ENCODE assay signal across 14 cellular contexts in the genomic region with DNA sequence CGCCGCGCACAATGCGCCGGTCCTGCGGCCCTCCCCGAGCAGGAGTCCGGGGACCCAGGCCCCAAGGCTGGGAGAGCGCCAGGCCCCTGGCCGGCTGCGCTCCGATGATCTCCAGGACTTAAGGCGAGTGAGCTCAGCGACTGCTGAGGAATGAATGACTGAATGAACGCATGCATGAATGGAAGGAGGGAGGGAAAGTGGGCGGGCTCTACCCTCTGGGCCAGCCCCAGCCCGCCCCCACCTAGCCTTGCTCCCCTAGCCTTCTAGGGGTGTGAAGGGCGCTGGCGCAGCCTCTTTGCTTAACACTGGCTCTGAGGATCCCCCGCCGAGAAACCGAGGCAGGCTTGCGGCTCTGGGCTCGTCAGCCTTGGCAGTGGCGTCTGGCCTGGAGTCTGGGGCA. TPM values are rescaled to one million over a fixed set of nuclear protein-coding genes. Genes with fewer than 3 reads are reported as not detected.
DNase-seq lines count a peak whose midpoint lies in the region; ATAC-seq and TF ChIP-seq lines count a peak whose summit lies in the region.
"Not testable (repeated sequence)": the region's sequence is repeated elsewhere in the genome, so short reads cannot be mapped to it uniquely, and the experiment has no call there.
"Had no signal": no experiment of that assay in that cellular context is flagged by ENCODE, and none has a peak within 500 bp of the region (broad histone marks: within the 10 kb centered on the region; RNA-seq: fewer than 3 reads in every experiment).

No MANE protein-coding gene starts in this region.

- not testable (repeated sequence) for DNase-seq in T-helper 17 cell; body of pancreas; left lung; stimulated activated naive CD8-positive, alpha-beta T cell treated with anti-CD3 and anti-CD28 coated beads, Interleukin-15, Interleukin-2, amounts not matched to agents 100 U/mL and 50 U/mL, for 24 hours

- intact Hi-C loops in body of pancreas (cut with DNase I); left lung (cut with DNase I): not testable (repeated sequence)

- not testable (repeated sequence) for TF ChIP-seq POLR2A in body of pancreas (IDR thresholded peaks at IDR 0.05)

- not testable (repeated sequence) for H3K27me3 Mint-ChIP-seq in T-helper 17 cell

- not testable (repeated sequence) for H3K4me1 ChIP-seq in body of pancreas, left lung

- not testable (repeated sequence) for H3K27ac Mint-ChIP-seq in T-helper 17 cell

- H3K36me3 Mint-ChIP-seq in T-helper 17 cell (ENCODE audit: low read depth) = not testable (repeated sequence)

- H3K9me3 ChIP-seq in T-helper 17 cell (ENCODE audit: control insufficient read depth, low read length, poor library complexity, severe bottlenecking); body of pancreas; left lung: not testable (repeated sequence)

- ATAC-seq in GM18858 (IDR thresholded peaks at IDR 0.05; ENCODE audit: unreplicated experiment) (peak; percentile 12), GM19463 (IDR thresholded peaks at IDR 0.05; ENCODE audit: unreplicated experiment) (peak; percentile 43), HG02588 (IDR thresholded peaks at IDR 0.05; ENCODE audit: unreplicated experiment) (peak; percentile 36), HG03108 (IDR thresholded peaks at IDR 0.05; ENCODE audit: unreplicated experiment) (peak; percentile 28), T-helper 17 cell (peak; percentile 51), body of pancreas (peak; percentile 15), left lung (peak; percentile 57)
- ATAC-seq in stimulated activated naive CD8-positive, alpha-beta T cell treated with anti-CD3 and anti-CD28 coated beads, Interleukin-15, Interleukin-2, amounts not matched to agents 100 U/mL and 50 U/mL, for 24 hours = peak; percentile 34

- TF ChIP-seq CTCF in body of pancreas (IDR thresholded peaks at IDR 0.05); left lung (IDR thresholded peaks at IDR 0.05): not testable (repeated sequence)

- not testable (repeated sequence) for H3K27me3 ChIP-seq in body of pancreas, left lung

- WGBS in body of pancreas, 2 donors = no CpG with 5 or more reads among the region's 25 CpGs

- H3K27ac ChIP-seq in body of pancreas, left lung: not testable (repeated sequence)

- not testable (repeated sequence) for H3K4me1 Mint-ChIP-seq in T-helper 17 cell

- not testable (repeated sequence) for H3K36me3 ChIP-seq in body of pancreas (replicated peaks in 1 of 2; ENCODE audit: insufficient read depth in 1 of 2, low read depth in 2 of 2); left lung

- H3K4me3 Mint-ChIP-seq in T-helper 17 cell = not testable (repeated sequence)

- not testable (repeated sequence) for H3K4me3 ChIP-seq in body of pancreas, left lung

RNA-seq across cellular contexts. Expression of a gene that starts 0.6 kb away (rescaled TPM):
- total RNA-seq in T-helper 17 cell (10 to 100 TPM in 1 of 2 donors, 1 to 10 TPM in 1; 9.4 to 19.1 TPM), body of pancreas (1 to 10 TPM; 1.6 to 2.0 TPM), left lung (1 to 10 TPM; 3.9 to 4.6 TPM)

RNA-seq across cellular contexts. Expression of a gene that starts 20.4 kb away (rescaled TPM):
- total RNA-seq in T-helper 17 cell = not detected
- total RNA-seq in body of pancreas = not detected
- not detected for total RNA-seq in left lung
- total RNA-seq: activated CD4-positive, alpha-beta T cell treated with anti-CD3 and anti-CD28 coated beads, Interleukin-2, amount 10 ng/mL, durations not matched to agents 24 days and 14 days; cardiac septum; dermis microvascular lymphatic vessel endothelial cell; kidney; posterior vena cava; upper lobe of left lung had no signal

RNA-seq across cellular contexts. Expression of a gene that starts 44.4 kb away (rescaled TPM):
- total RNA-seq in T-helper 17 cell (1 to 10 TPM; 1.4 to 3.4 TPM), body of pancreas (1 to 10 TPM in 1 of 2 donors, not detected in 1; 1.0 TPM), left lung (under 1 TPM in 1 of 2 donors, not detected in 1; 0.06 TPM)
- total RNA-seq: activated CD4-positive, alpha-beta T cell treated with anti-CD3 and anti-CD28 coated beads, Interleukin-2, amount 10 ng/mL, durations not matched to agents 24 days and 14 days; dermis microvascular lymphatic vessel endothelial cell; posterior vena cava; upper lobe of left lung had no signal

RNA-seq across cellular contexts. Expression of a gene that starts 58.6 kb away (rescaled TPM):
- total RNA-seq in T-helper 17 cell = 100 to 1,000 TPM; 132 to 176 TPM
- total RNA-seq in body of pancreas = 100 to 1,000 TPM in 1 of 2 donors, 10 to 100 TPM in 1; 56.8 to 104 TPM
- total RNA-seq in left lung = 100 to 1,000 TPM; 109 to 116 TPM
